ENCODE assay signal across 8 cellular contexts in genomic region chr12:51023625-51024395, GRCh38. TPM values are rescaled to one million over a fixed set of nuclear protein-coding genes. Genes with fewer than 3 reads are reported as not detected.
A peak's percentile ranks its signal among the peaks of the same experiment; 100 is the strongest.
DNase-seq lines count a peak whose midpoint lies in the region; ATAC-seq and TF ChIP-seq lines count a peak whose summit lies in the region.

No MANE protein-coding gene starts in this region.

- H3K27me3 Mint-ChIP-seq in activated T-cell treated with anti-CD3 and anti-CD28 coated beads, Interleukin-2, amount 50 U/mL, for 24 hours = no peaks in the 10 kb centered on the region

- intact Hi-C loops in tibial artery (cut with DNase I; ENCODE audit: low total_unique reads) = no loop called here

- TF ChIP-seq CTCF in liver (IDR thresholded peaks at IDR 0.05; ENCODE audit: low read depth, low read length, missing input control) (no peak), tibial artery (IDR thresholded peaks at IDR 0.05) (no peak)

- peaks cover 71% of the 10 kb centered on the region for H3K4me1 Mint-ChIP-seq in activated T-cell treated with anti-CD3 and anti-CD28 coated beads, Interleukin-2, amount 50 U/mL, for 24 hours (ENCODE audit: low read depth)

- peak overlapping the region; percentile 92 for H3K4me3 Mint-ChIP-seq in activated T-cell treated with anti-CD3 and anti-CD28 coated beads, Interleukin-2, amount 50 U/mL, for 24 hours

- H3K27me3 ChIP-seq in liver (ENCODE audit: control insufficient read depth in 4 of 4, insufficient read depth in 4 of 4, low read length in 3 of 4) = no peaks in the 10 kb centered on the region
- H3K27me3 ChIP-seq in tibial artery = no peaks in the 10 kb centered on the region

- WGBS in liver = 34% methylated on average over 4 of the region's 4 CpGs

- no peak for DNase-seq in activated T-cell treated with anti-CD3 and anti-CD28 coated beads, Interleukin-2, amount 50 U/mL, for 24 hours
- DNase-seq in activated T-cell treated with anti-CD3 and anti-CD28 coated beads, Interleukin-2, amount 50 U/mL, for 48 hours = no peak
- no peak for DNase-seq in tibial artery
- no peak for DNase-seq in activated CD8-positive, alpha-beta memory T cell treated with anti-CD3 and anti-CD28 coated beads, Interleukin-2, amount 50 U/mL, for 4 hours

- peak overlapping the region; percentile 98 for H3K27ac Mint-ChIP-seq in activated T-cell treated with anti-CD3 and anti-CD28 coated beads, Interleukin-2, amount 50 U/mL, for 24 hours

- TF ChIP-seq RAD21 in liver (IDR thresholded peaks at IDR 0.05) = no peak

- no peaks in the 10 kb centered on the region for H3K9me3 Mint-ChIP-seq in activated T-cell treated with anti-CD3 and anti-CD28 coated beads, Interleukin-2, amount 50 U/mL, for 24 hours

- peaks cover 50% of the 10 kb centered on the region for H3K36me3 Mint-ChIP-seq in activated T-cell treated with anti-CD3 and anti-CD28 coated beads, Interleukin-2, amount 50 U/mL, for 24 hours (ENCODE audit: low read depth)

- H3K27ac ChIP-seq in angular gyrus (ENCODE audit: low read depth, low read length) (peak overlapping the region; percentile 98), liver (ENCODE audit: low read depth in 1 of 2, low read length in 2 of 2) (peak overlapping the region; percentile 98), tibial artery (peak overlapping the region; percentile 84 to 94)

- H3K36me3 ChIP-seq in liver (ENCODE audit: control insufficient read depth in 4 of 4, insufficient read depth in 3 of 4, low read depth in 1 of 4, low read length in 3 of 4) = no peaks in the 10 kb centered on the region
- H3K36me3 ChIP-seq in tibial artery = no peaks in the 10 kb centered on the region

- H3K4me3 ChIP-seq in liver (ENCODE audit: low read depth in 1 of 3, low read length in 3 of 3) (peak overlapping the region; percentile 55 to 88 (median 66)), tibial artery (peak overlapping the region; percentile 68 to 93)

- H3K9me3 ChIP-seq in liver (ENCODE audit: control insufficient read depth in 4 of 4, low read length in 3 of 4) (no peaks in the 10 kb centered on the region), tibial artery (no peaks in the 10 kb centered on the region)

- H3K9ac ChIP-seq in liver (ENCODE audit: low read depth in 1 of 2, low read length in 2 of 2) = peak overlapping the region; percentile 61 to 98

- no peak for ATAC-seq in HG02623 (IDR thresholded peaks at IDR 0.05; ENCODE audit: unreplicated experiment)
- no peak for ATAC-seq in GM19395 (IDR thresholded peaks at IDR 0.05; ENCODE audit: unreplicated experiment)

- peaks cover 1 to 37% (median 17%) of the 10 kb centered on the region in 4 donors for H3K4me1 ChIP-seq in liver (ENCODE audit: control insufficient read depth in 4 of 4, insufficient read depth in 4 of 4, low read length in 3 of 4)
- H3K4me1 ChIP-seq in tibial artery = peaks cover 0 to 39% (median 22%) of the 10 kb centered on the region in 4 donors

TF ChIP-seq in liver, 16 proteins besides CTCF, POLR2A, EP300 and RAD21:
- TF ChIP-seq NR2F2 (IDR thresholded peaks at IDR 0.05) (no peak), SP1 (IDR thresholded peaks at IDR 0.05) (no peak), JUND (IDR thresholded peaks at IDR 0.05) (no peak), HNF4A (conservative IDR thresholded peaks at IDR 0.05) (no peak), EGR1 (IDR thresholded peaks at IDR 0.05; ENCODE audit: low read depth in 2 of 2) (no peak)
- TF ChIP-seq, protein P1, sequence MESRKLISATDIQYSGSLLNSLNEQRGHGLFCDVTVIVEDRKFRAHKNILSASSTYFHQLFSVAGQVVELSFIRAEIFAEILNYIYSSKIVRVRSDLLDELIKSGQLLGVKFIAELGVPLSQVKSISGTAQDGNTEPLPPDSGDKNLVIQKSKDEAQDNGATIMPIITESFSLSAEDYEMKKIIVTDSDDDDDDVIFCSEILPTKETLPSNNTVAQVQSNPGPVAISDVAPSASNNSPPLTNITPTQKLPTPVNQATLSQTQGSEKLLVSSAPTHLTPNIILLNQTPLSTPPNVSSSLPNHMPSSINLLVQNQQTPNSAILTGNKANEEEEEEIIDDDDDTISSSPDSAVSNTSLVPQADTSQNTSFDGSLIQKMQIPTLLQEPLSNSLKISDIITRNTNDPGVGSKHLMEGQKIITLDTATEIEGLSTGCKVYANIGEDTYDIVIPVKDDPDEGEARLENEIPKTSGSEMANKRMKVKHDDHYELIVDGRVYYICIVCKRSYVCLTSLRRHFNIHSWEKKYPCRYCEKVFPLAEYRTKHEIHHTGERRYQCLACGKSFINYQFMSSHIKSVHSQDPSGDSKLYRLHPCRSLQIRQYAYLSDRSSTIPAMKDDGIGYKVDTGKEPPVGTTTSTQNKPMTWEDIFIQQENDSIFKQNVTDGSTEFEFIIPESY (IDR thresholded peaks at IDR 0.05) = no peak

RNA-seq across cellular contexts. Expression of gene SLC11A2, which starts 2.4 kb away (rescaled TPM):
- 100 to 1,000 TPM in 1 of 2 donors, 10 to 100 TPM in 1; 80.1 to 108 TPM for total RNA-seq in liver
- polyA plus RNA-seq in liver = 10 to 100 TPM; 15.2 to 24.2 TPM

RNA-seq across cellular contexts. Expression of gene LETMD1, which starts 24.3 kb away (rescaled TPM):
- 10 to 100 TPM; 24.5 to 41.0 TPM for total RNA-seq in liver
- polyA plus RNA-seq in liver = 10 to 100 TPM; 17.6 to 20.6 TPM

RNA-seq across cellular contexts. Expression of gene CSRNP2, which starts 59.6 kb away (rescaled TPM):
- total RNA-seq in liver = 1 to 10 TPM; 4.4 to 8.4 TPM
- 1 to 10 TPM; 2.0 to 3.5 TPM for polyA plus RNA-seq in liver
